In genomic region chr14:91124406-91125270, GRCh38 we compare ENCODE assay signal across 7 cellular contexts. TPM values are rescaled to one million over a fixed set of nuclear protein-coding genes. Genes with fewer than 3 reads are reported as not detected.
DNase-seq lines count a peak whose midpoint lies in the region; ATAC-seq, FAIRE-seq and TF ChIP-seq lines count a peak whose summit lies in the region.
"Not testable (repeated sequence)": the region's sequence is repeated elsewhere in the genome, so short reads cannot be mapped to it uniquely, and the experiment has no call there.

No MANE protein-coding gene starts in this region.

- not testable (repeated sequence) for TF ChIP-seq EP300 in HepG2 (IDR thresholded peaks at IDR 0.05; ENCODE audit: low read depth in 2 of 2, low read length in 2 of 2); HepG2 (CRISPR knock-in tag; IDR thresholded peaks at IDR 0.05; ENCODE audit: borderline replicate concordance)

- H3K79me2 ChIP-seq in OCI-LY1 (ENCODE audit: insufficient read depth, low read length); HepG2 (ENCODE audit: insufficient read depth, low read length): not testable (repeated sequence)

- H4K20me1 ChIP-seq in OCI-LY1 (ENCODE audit: insufficient read depth, low read length); HepG2 (ENCODE audit: insufficient read depth, low read length): not testable (repeated sequence)

- not testable (repeated sequence) for ATAC-seq in activated CD8-positive, alpha-beta memory T cell treated with anti-CD3 and anti-CD28 coated beads, Interleukin-2, amount 10 ng/mL, durations not matched to agents 7 days and 5 days; HepG2; stimulated activated naive CD8-positive, alpha-beta T cell treated with anti-CD3 and anti-CD28 coated beads, Interleukin-15, amount 100 ng/mL, for 72 hours

- FAIRE-seq in HepG2 (lab: Jason Lieb, UNC), result not testable (repeated sequence)

- H3K4me1 Mint-ChIP-seq in activated CD8-positive, alpha-beta memory T cell treated with anti-CD3 and anti-CD28 coated beads, Interleukin-2, amount 10 ng/mL, durations not matched to agents 7 days and 5 days, result peaks cover 54% of the 10 kb centered on the region
- H3K4me1 Mint-ChIP-seq in stimulated activated naive CD8-positive, alpha-beta T cell treated with anti-CD3 and anti-CD28 coated beads, Interleukin-15, amount 100 ng/mL, for 72 hours, result peaks cover 59% of the 10 kb centered on the region

- peak overlapping the region; percentile 56 for H3K27ac Mint-ChIP-seq in activated CD8-positive, alpha-beta memory T cell treated with anti-CD3 and anti-CD28 coated beads, Interleukin-2, amount 10 ng/mL, durations not matched to agents 7 days and 5 days
- peak overlapping the region; percentile 42 to 73 for H3K27ac Mint-ChIP-seq in stimulated activated naive CD8-positive, alpha-beta T cell treated with anti-CD3 and anti-CD28 coated beads, Interleukin-15, amount 100 ng/mL, for 72 hours

- TF ChIP-seq POLR2A in HepG2 (IDR thresholded peaks at IDR 0.05; ENCODE audit: insufficient read depth in 1 of 2, low read depth in 2 of 2, low read length in 2 of 2), result not testable (repeated sequence)

- H3K27me3 ChIP-seq in OCI-LY1 (ENCODE audit: insufficient read depth, low read length); HepG2 (ENCODE audit: control insufficient read depth in 1 of 2, insufficient read depth in 2 of 2, low read length in 2 of 2); neutrophil: not testable (repeated sequence)

- 97% methylated on average over 5 of the region's 5 CpGs for WGBS in HepG2 (ENCODE audit: low lambda C conversion rate)

- peaks cover 79% of the 10 kb centered on the region for H3K36me3 Mint-ChIP-seq in activated CD8-positive, alpha-beta memory T cell treated with anti-CD3 and anti-CD28 coated beads, Interleukin-2, amount 10 ng/mL, durations not matched to agents 7 days and 5 days

- intact Hi-C loops in HepG2 (cut with micrococcal nuclease; ENCODE audit: unreplicated experiment), result not testable (repeated sequence)

- peak overlapping the region; percentile 22 for H3K27ac ChIP-seq in OCI-LY1 (ENCODE audit: low read depth, low read length, poor library complexity, severe bottlenecking)
- H3K27ac ChIP-seq in caudate nucleus (ENCODE audit: low read depth, low read length), result peak overlapping the region; percentile 52
- H3K27ac ChIP-seq in HepG2 (ENCODE audit: extremely low read length, insufficient read depth, low read length), result not testable (repeated sequence)
- H3K27ac ChIP-seq in neutrophil, result peak overlapping the region; percentile 100

- H3K9me2 ChIP-seq in OCI-LY1 (ENCODE audit: low read depth, low read length), result not testable (repeated sequence)

- not testable (repeated sequence) for H3K4me3 ChIP-seq in OCI-LY1 (ENCODE audit: low read depth, low read length, poor library complexity, severe bottlenecking); HepG2 (replicated peaks in 1 of 3; ENCODE audit: insufficient read depth in 1 of 3, low read depth in 2 of 3, low read length in 3 of 3)
- peak overlapping the region; percentile 48 to 56 for H3K4me3 ChIP-seq in neutrophil (ENCODE audit: low read depth in 1 of 2, low read length in 1 of 2)

- not testable (repeated sequence) for DNase-seq in activated CD8-positive, alpha-beta memory T cell treated with anti-CD3 and anti-CD28 coated beads, Interleukin-2, amount 10 ng/mL, durations not matched to agents 7 days and 5 days; caudate nucleus (lab: John Stamatoyannopoulos, UW); HepG2 (ENCODE audit: low spot score); stimulated activated naive CD8-positive, alpha-beta T cell treated with anti-CD3 and anti-CD28 coated beads, Interleukin-15, amount 100 ng/mL, for 72 hours
- DNase-seq in fibroblast of peridontal ligament (ENCODE audit: extremely low read depth), result peak; percentile 6

- not testable (repeated sequence) for H3K9ac ChIP-seq in OCI-LY1 (ENCODE audit: low read length); HepG2 (ENCODE audit: insufficient read depth, low read depth, low read length)

- in situ Hi-C loops in HepG2 (cut with HindIII; ENCODE audit: extremely low pct_ligation_motif_present, low pct_unique_long_range_greater_than_20kb), result not testable (repeated sequence)

- CTCF ChIA-PET in activated CD8-positive, alpha-beta memory T cell treated with anti-CD3 and anti-CD28 coated beads, Interleukin-2, amount 10 ng/mL, durations not matched to agents 7 days and 5 days (lab: Charles Lee), result interaction anchor here (1.3 to 1.5 kb wide), 3 partner anchors 12 to 86 kb away, joined by 3 to 4 read pairs (median 3); no protein-coding TSS in a partner anchor
- CTCF ChIA-PET in HepG2 (lab: Yijun Ruan, JAX; ENCODE audit: low intra/inter-chr PET ratio, low total read pairs), result not testable (repeated sequence)

- H3K4me3 Mint-ChIP-seq in activated CD8-positive, alpha-beta memory T cell treated with anti-CD3 and anti-CD28 coated beads, Interleukin-2, amount 10 ng/mL, durations not matched to agents 7 days and 5 days; stimulated activated naive CD8-positive, alpha-beta T cell treated with anti-CD3 and anti-CD28 coated beads, Interleukin-15, amount 100 ng/mL, for 72 hours: not testable (repeated sequence)

- BruUV-seq in HepG2 (replicated peaks; lab: Mats Ljungman, UMichigan), result not testable (repeated sequence)

- TF ChIP-seq RAD21 in HepG2 (CRISPR knock-in tag; IDR thresholded peaks at IDR 0.05), result not testable (repeated sequence)

- H3K27me3 Mint-ChIP-seq in activated CD8-positive, alpha-beta memory T cell treated with anti-CD3 and anti-CD28 coated beads, Interleukin-2, amount 10 ng/mL, durations not matched to agents 7 days and 5 days; stimulated activated naive CD8-positive, alpha-beta T cell treated with anti-CD3 and anti-CD28 coated beads, Interleukin-15, amount 100 ng/mL, for 72 hours: not testable (repeated sequence)

- not testable (repeated sequence) for H3F3A ChIP-seq in OCI-LY1 (ENCODE audit: insufficient read depth, low read length)

- H3K4me2 ChIP-seq in OCI-LY1 (ENCODE audit: low read length), result not testable (repeated sequence)
- H3K4me2 ChIP-seq in HepG2 (ENCODE audit: low read depth, low read length), result peak overlapping the region; percentile 5; the same call in 1 of the 2 replicates

- not testable (repeated sequence) for H2AFZ ChIP-seq in OCI-LY1 (ENCODE audit: low read length); HepG2 (ENCODE audit: low read length)

- H3K36me3 ChIP-seq in OCI-LY1 (ENCODE audit: insufficient read depth, low read length), result peaks cover 72% of the 10 kb centered on the region
- H3K36me3 ChIP-seq in HepG2 (replicated peaks in 1 of 2; ENCODE audit: control insufficient read depth in 1 of 2, insufficient read depth in 2 of 2, low read length in 2 of 2); neutrophil: not testable (repeated sequence)

- TF ChIP-seq CTCF in OCI-LY1 (IDR thresholded peaks at IDR 0.05; ENCODE audit: low read length); HepG2 (CRISPR knock-in tag; IDR thresholded peaks at IDR 0.05); neutrophil (IDR thresholded peaks at IDR 0.05): not testable (repeated sequence)

- H3K9me3 Mint-ChIP-seq in activated CD8-positive, alpha-beta memory T cell treated with anti-CD3 and anti-CD28 coated beads, Interleukin-2, amount 10 ng/mL, durations not matched to agents 7 days and 5 days (ENCODE audit: low read depth); stimulated activated naive CD8-positive, alpha-beta T cell treated with anti-CD3 and anti-CD28 coated beads, Interleukin-15, amount 100 ng/mL, for 72 hours: not testable (repeated sequence)

- H3K4me1 ChIP-seq in OCI-LY1 (ENCODE audit: insufficient read depth, low read length, severe bottlenecking), result not testable (repeated sequence)
- H3K4me1 ChIP-seq in HepG2 (ENCODE audit: insufficient read depth, low read length), result peaks cover 32% of the 10 kb centered on the region
- peaks cover 98 to 99% of the 10 kb centered on the region in 2 experiments for H3K4me1 ChIP-seq in neutrophil (ENCODE audit: control insufficient read depth in 1 of 2, insufficient read depth in 1 of 2, low read depth in 1 of 2, low read length in 1 of 2)

- H3K9me3 ChIP-seq in OCI-LY1 (ENCODE audit: low read length); HepG2 (ENCODE audit: low read length); neutrophil: not testable (repeated sequence)

- POLR2A ChIA-PET in HepG2 (lab: Yijun Ruan, JAX), result interaction anchor here (1.6 kb wide), 1 partner anchor 10 kb away, joined by 7 read pairs; the partner anchor contains the start of gene DGLUCY

RNA-seq across cellular contexts. Expression of gene DGLUCY, which starts 10.8 kb away (rescaled TPM):
- total RNA-seq in activated CD8-positive, alpha-beta memory T cell treated with anti-CD3 and anti-CD28 coated beads, Interleukin-2, amount 10 ng/mL, durations not matched to agents 7 days and 5 days, result 100 to 1,000 TPM; 113 to 176 TPM
- 16.6 and 36.3 TPM in 2 replicates for total RNA-seq in HepG2 (2016; rRNA removed; fragmentation: Illumina TruSeq; extraction: Trizol)
- total RNA-seq in HepG2 (2016; cell fraction: cytosol; rRNA removed; fragmentation: Illumina TruSeq; extraction: Trizol; ENCODE audit: low read depth), result 7.4 and 10.5 TPM in 2 replicates
- total RNA-seq in HepG2 (2016; cell fraction: insoluble cytoplasmic fraction; rRNA removed; fragmentation: Illumina TruSeq; extraction: Trizol), result 19.2 and 33.7 TPM in 2 replicates
- 13.9 and 17.2 TPM in 2 replicates for total RNA-seq in HepG2 (2016; cell fraction: membrane; rRNA removed; fragmentation: Illumina TruSeq; extraction: Trizol)
- total RNA-seq in HepG2 (2016; cell fraction: nucleus; rRNA removed; fragmentation: Illumina TruSeq; extraction: Trizol), result 41.0 and 53.4 TPM in 2 replicates
- polyA plus RNA-seq in HepG2 (2011; rRNA removed), result 14.8 and 18.8 TPM in 2 replicates
- polyA plus RNA-seq in HepG2 (2011; cell fraction: cytosol; rRNA removed), result 10.0 and 10.9 TPM in 2 replicates
- polyA plus RNA-seq in HepG2 (2011; cell fraction: nucleus; rRNA removed), result 69.0 and 79.9 TPM in 2 replicates
- polyA plus RNA-seq in HepG2 (2012), result 14.0 and 15.8 TPM in 2 replicates
- 7.4 and 8.4 TPM in 2 replicates for polyA plus RNA-seq in HepG2 (2016; cell fraction: cytosol; fragmentation: Illumina TruSeq; extraction: Trizol; ENCODE audit: low read depth)
- polyA plus RNA-seq in HepG2 (2016; cell fraction: insoluble cytoplasmic fraction; fragmentation: Illumina TruSeq; extraction: Trizol; ENCODE audit: low read depth), result 12.6 and 15.7 TPM in 2 replicates
- 11.4 and 11.6 TPM in 2 replicates for polyA plus RNA-seq in HepG2 (2016; cell fraction: membrane; fragmentation: Illumina TruSeq; extraction: Trizol; ENCODE audit: low read depth)
- 45.5 and 47.0 TPM in 2 replicates for polyA plus RNA-seq in HepG2 (2016; cell fraction: nucleus; fragmentation: Illumina TruSeq; extraction: Trizol; ENCODE audit: insufficient read depth, low read depth)
- 6.1 and 32.7 TPM in 2 replicates for polyA minus RNA-seq in HepG2 (2011; rRNA and poly(A)+ RNA removed; ENCODE audit: low replicate concordance)
- 9.4 and 9.6 TPM in 2 replicates for polyA minus RNA-seq in HepG2 (2011; cell fraction: cytosol; rRNA and poly(A)+ RNA removed)
- polyA minus RNA-seq in HepG2 (2011; cell fraction: nucleus; rRNA and poly(A)+ RNA removed), result 44.3 and 59.9 TPM in 2 replicates
